Comparison of ENCODE assay signal across 1 cellular context in genomic region chr18:10239138-10239537, GRCh38.
TF ChIP-seq lines count a peak whose summit lies in the region.

No MANE protein-coding gene starts in this region.

TF ChIP-seq in H1, 55 proteins besides CTCF, POLR2A, EP300 and RAD21 (continued from another document):
- no peak for TF ChIP-seq NRF1 (IDR thresholded peaks at IDR 0.05; ENCODE audit: low read depth, low read length)
- TF ChIP-seq BACH1 (IDR thresholded peaks at IDR 0.05; ENCODE audit: low read length) = no peak
- TF ChIP-seq, protein P1, sequence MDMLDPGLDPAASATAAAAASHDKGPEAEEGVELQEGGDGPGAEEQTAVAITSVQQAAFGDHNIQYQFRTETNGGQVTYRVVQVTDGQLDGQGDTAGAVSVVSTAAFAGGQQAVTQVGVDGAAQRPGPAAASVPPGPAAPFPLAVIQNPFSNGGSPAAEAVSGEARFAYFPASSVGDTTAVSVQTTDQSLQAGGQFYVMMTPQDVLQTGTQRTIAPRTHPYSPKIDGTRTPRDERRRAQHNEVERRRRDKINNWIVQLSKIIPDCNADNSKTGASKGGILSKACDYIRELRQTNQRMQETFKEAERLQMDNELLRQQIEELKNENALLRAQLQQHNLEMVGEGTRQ (IDR thresholded peaks at IDR 0.05; ENCODE audit: low read length) = no peak
TF ChIP-seq in H1: peak in this region for 0.
